28 cellular contexts compared by ENCODE assay signal in the genomic region with DNA sequence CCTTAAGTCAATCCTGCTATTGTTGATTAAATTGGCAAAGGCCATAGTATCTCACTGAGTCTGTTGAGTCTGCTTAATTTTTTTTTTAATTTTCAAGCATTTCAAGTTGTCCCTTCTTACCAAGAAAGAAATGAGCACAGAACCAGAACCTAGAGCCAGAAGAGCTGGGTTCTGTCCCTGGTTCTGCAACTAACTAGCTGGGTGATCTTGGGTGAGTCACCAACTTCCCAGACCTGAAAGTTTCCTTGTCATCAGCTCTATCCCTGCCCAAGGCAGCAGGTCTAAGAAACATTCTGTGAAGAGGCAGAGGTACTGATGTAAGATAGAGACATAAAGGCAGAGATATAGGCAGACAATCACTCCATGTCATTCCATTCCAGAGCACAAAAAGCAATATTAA.
"Had no signal": no experiment of that assay in that cellular context is flagged by ENCODE, and none has a peak within 500 bp of the region (broad histone marks: within the 10 kb centered on the region; RNA-seq: fewer than 3 reads in every experiment).

No MANE protein-coding gene starts in this region.

- H3K27me3 Mint-ChIP-seq: activated CD8-positive, alpha-beta memory T cell treated with anti-CD3 and anti-CD28 coated beads, Interleukin-2, amount 10 ng/mL, durations not matched to agents 7 days and 5 days; activated naive CD8-positive, alpha-beta T cell treated with anti-CD3 and anti-CD28 coated beads, Interleukin-2, amount 50 U/mL, for 24 hours; activated T-cell treated with anti-CD3 and anti-CD28 coated beads, Interleukin-2, amount 50 U/mL, for 24 hours; central memory CD8-positive, alpha-beta T cell; T-helper 17 cell had no signal

- H3K36me3 ChIP-seq: ascending aorta, SJCRH30 had no signal

- H3K9me3 Mint-ChIP-seq: activated naive CD4-positive, alpha-beta T cell treated with anti-CD3 and anti-CD28 coated beads, Interleukin-2, amount 50 U/mL, for 72 hours; activated naive CD8-positive, alpha-beta T cell treated with anti-CD3 and anti-CD28 coated beads, Interleukin-2, amount 50 U/mL, for 24 hours; activated T-cell treated with anti-CD3 and anti-CD28 coated beads, Interleukin-2, amount 50 U/mL, for 24 hours; activated T-helper 1 cell treated with anti-CD3 and anti-CD28 coated beads, Interleukin-12 subunit alpha, Interleukin-12 subunit beta, Interleukin-2, Interleukin-4 antibody, amounts not matched to agents 30 ng/mL and 10 ng/mL and 1 ng/mL, durations not matched to agents 14 hours and 24 hours and 36 hours; central memory CD8-positive, alpha-beta T cell; WTC11 had no signal

- ATAC-seq: activated CD8-positive, alpha-beta memory T cell treated with anti-CD3 and anti-CD28 coated beads, Interleukin-2, amount 10 ng/mL, durations not matched to agents 7 days and 5 days; activated naive CD4-positive, alpha-beta T cell treated with anti-CD3 and anti-CD28 coated beads, Interleukin-2, amount 50 U/mL, for 72 hours; activated naive CD8-positive, alpha-beta T cell treated with anti-CD3 and anti-CD28 coated beads, Interleukin-2, amount 50 U/mL, for 24 hours; body of pancreas; Panc1; T-helper 17 cell; WTC11 had no signal

- H3K4me3 Mint-ChIP-seq: activated CD8-positive, alpha-beta memory T cell treated with anti-CD3 and anti-CD28 coated beads, Interleukin-2, amount 10 ng/mL, durations not matched to agents 7 days and 5 days; activated naive CD8-positive, alpha-beta T cell treated with anti-CD3 and anti-CD28 coated beads, Interleukin-2, amount 50 U/mL, for 24 hours; activated T-cell treated with anti-CD3 and anti-CD28 coated beads, Interleukin-2, amount 50 U/mL, for 24 hours; activated T-helper 1 cell treated with anti-CD3 and anti-CD28 coated beads, Interleukin-12 subunit alpha, Interleukin-12 subunit beta, Interleukin-2, Interleukin-4 antibody, amounts not matched to agents 30 ng/mL and 10 ng/mL and 1 ng/mL, durations not matched to agents 14 hours and 24 hours and 36 hours; central memory CD8-positive, alpha-beta T cell; T-helper 17 cell; WTC11 had no signal

- H3K36me3 Mint-ChIP-seq: activated CD8-positive, alpha-beta memory T cell treated with anti-CD3 and anti-CD28 coated beads, Interleukin-2, amount 10 ng/mL, durations not matched to agents 7 days and 5 days; activated naive CD4-positive, alpha-beta T cell treated with anti-CD3 and anti-CD28 coated beads, Interleukin-2, amount 50 U/mL, for 72 hours; WTC11 had no signal

- H3K4me1 Mint-ChIP-seq: activated CD8-positive, alpha-beta memory T cell treated with anti-CD3 and anti-CD28 coated beads, Interleukin-2, amount 10 ng/mL, durations not matched to agents 7 days and 5 days; central memory CD8-positive, alpha-beta T cell had no signal

- DNase-seq: activated CD4-positive, alpha-beta T cell treated with anti-CD3 and anti-CD28 coated beads for 48 hours; activated CD4-positive, alpha-beta T cell treated with anti-CD3 and anti-CD28 coated beads, Interleukin-2, amount 50 U/mL, for 4 hours; activated CD4-positive, CD25-positive, alpha-beta regulatory T cell treated with anti-CD3 and anti-CD28 coated beads, Interleukin-2, amount 50 U/mL, for 72 hours; activated CD8-positive, alpha-beta memory T cell treated with anti-CD3 and anti-CD28 coated beads, Interleukin-2, amount 10 ng/mL, durations not matched to agents 7 days and 5 days; activated effector memory CD4-positive, alpha-beta T cell treated with Interleukin-2 at 50 U/mL for 16 hours; activated naive CD4-positive, alpha-beta T cell; activated naive CD8-positive, alpha-beta T cell treated with anti-CD3 and anti-CD28 coated beads, Interleukin-2, amount 50 U/mL, for 24 hours; activated T-cell treated with anti-CD3 and anti-CD28 coated beads, Interleukin-2, amount 50 U/mL, for 24 hours; amniotic stem cell; body of pancreas; Karpas-422; NCI-H1092; NCI-H1930; NCI-H345; NCI-H510A; NCI-H526 treated with DMSO at 0.1 percent for 48 hours; NCI-H82; Right ventricle myocardium superior; RPMI8226; SJCRH30; T-helper 17 cell; T-helper 9 cell had no signal

- H3K27me3 ChIP-seq: ascending aorta, body of pancreas, SJCRH30 had no signal

- H3K27ac Mint-ChIP-seq: activated CD8-positive, alpha-beta memory T cell treated with anti-CD3 and anti-CD28 coated beads, Interleukin-2, amount 10 ng/mL, durations not matched to agents 7 days and 5 days; activated naive CD4-positive, alpha-beta T cell treated with anti-CD3 and anti-CD28 coated beads, Interleukin-2, amount 50 U/mL, for 72 hours; activated naive CD8-positive, alpha-beta T cell treated with anti-CD3 and anti-CD28 coated beads, Interleukin-2, amount 50 U/mL, for 24 hours; activated T-cell treated with anti-CD3 and anti-CD28 coated beads, Interleukin-2, amount 50 U/mL, for 24 hours; activated T-helper 1 cell treated with anti-CD3 and anti-CD28 coated beads, Interleukin-12 subunit alpha, Interleukin-12 subunit beta, Interleukin-2, Interleukin-4 antibody, amounts not matched to agents 30 ng/mL and 10 ng/mL and 1 ng/mL, durations not matched to agents 14 hours and 24 hours and 36 hours; T-helper 17 cell; WTC11 had no signal

- H3K4me3 ChIP-seq: ascending aorta, body of pancreas, SJCRH30 had no signal

- H3K4me1 ChIP-seq: ascending aorta, SJCRH30 had no signal

- H3K27ac ChIP-seq: ascending aorta, body of pancreas, SJCRH30 had no signal

- H3K9me3 ChIP-seq: ascending aorta, body of pancreas, SJCRH30 had no signal
